Comparison of ENCODE assay signal across 8 cellular contexts in genomic region chr17:81537343-81537855, GRCh38. TPM values are rescaled to one million over a fixed set of nuclear protein-coding genes. Genes with fewer than 3 reads are reported as not detected.
DNase-seq lines count a peak whose midpoint lies in the region; ATAC-seq and TF ChIP-seq lines count a peak whose summit lies in the region.

No MANE protein-coding gene starts in this region.

- peaks cover 7% of the 10 kb centered on the region for H3K4me1 Mint-ChIP-seq in Calu3 (ENCODE audit: low read depth, unreplicated experiment)
- H3K4me1 Mint-ChIP-seq in HFFc6 (ENCODE audit: low read depth): no peaks in the 10 kb centered on the region
- H3K4me1 Mint-ChIP-seq in T-helper 17 cell: peaks cover 5% of the 10 kb centered on the region
- H3K4me1 Mint-ChIP-seq in progenitor cell of endocrine pancreas (ENCODE audit: low read depth): no peaks in the 10 kb centered on the region

- DNase-seq in Calu3: peak; percentile 67
- DNase-seq in HFFc6: no peak
- no peak for DNase-seq in T-helper 17 cell
- DNase-seq in erythroblast (lab: John Stamatoyannopoulos, UW): peak; percentile 28 to 50
- DNase-seq in progenitor cell of endocrine pancreas (ENCODE audit: low spot score, unreplicated experiment): peak; percentile 52

- peak; percentile 62 for TF ChIP-seq CTCF in Calu3 (IDR thresholded peaks at IDR 0.05; ENCODE audit: unreplicated experiment)
- TF ChIP-seq CTCF in HFFc6 (IDR thresholded peaks at IDR 0.05): peak; percentile 75
- peak; percentile 78 for TF ChIP-seq CTCF in progenitor cell of endocrine pancreas (IDR thresholded peaks at IDR 0.05; ENCODE audit: unreplicated experiment)

- BruUV-seq in Calu3 (replicated peaks; lab: Mats Ljungman, UMichigan): no TSS peak

- H3K27me3 Mint-ChIP-seq in Calu3 (ENCODE audit: unreplicated experiment) (peaks cover 13% of the 10 kb centered on the region), HFFc6 (ENCODE audit: insufficient read depth) (peaks cover 10% of the 10 kb centered on the region), T-helper 17 cell (peaks cover 6% of the 10 kb centered on the region), progenitor cell of endocrine pancreas (peaks cover 9% of the 10 kb centered on the region)

- H3K4me3 Mint-ChIP-seq in Calu3 (ENCODE audit: low read depth, unreplicated experiment): peak overlapping the region; percentile 21
- H3K4me3 Mint-ChIP-seq in HFFc6: no peak overlapping the region
- H3K4me3 Mint-ChIP-seq in T-helper 17 cell: no peak overlapping the region
- no peak overlapping the region for H3K4me3 Mint-ChIP-seq in progenitor cell of endocrine pancreas (ENCODE audit: low read depth)

- H3K27ac Mint-ChIP-seq in Calu3 (ENCODE audit: unreplicated experiment): peak overlapping the region; percentile 63
- no peak overlapping the region for H3K27ac Mint-ChIP-seq in HFFc6
- no peak overlapping the region for H3K27ac Mint-ChIP-seq in T-helper 17 cell
- no peak overlapping the region for H3K27ac Mint-ChIP-seq in progenitor cell of endocrine pancreas

- H3K9me3 Mint-ChIP-seq in Calu3 (ENCODE audit: low read depth, unreplicated experiment) (no peaks in the 10 kb centered on the region), HFFc6 (no peaks in the 10 kb centered on the region), progenitor cell of endocrine pancreas (ENCODE audit: low read depth) (no peaks in the 10 kb centered on the region)

- H3K9me3 ChIP-seq in T-helper 17 cell (ENCODE audit: control insufficient read depth, low read length, poor library complexity, severe bottlenecking): no peaks in the 10 kb centered on the region

- ATAC-seq in T-helper 17 cell (peak; percentile 67), HG03432 (IDR thresholded peaks at IDR 0.05; ENCODE audit: unreplicated experiment) (no peak), GM18520 (IDR thresholded peaks at IDR 0.05; ENCODE audit: unreplicated experiment) (no peak), HG03442 (IDR thresholded peaks at IDR 0.05; ENCODE audit: unreplicated experiment) (no peak)

- H3K36me3 Mint-ChIP-seq in Calu3 (ENCODE audit: insufficient read depth, unreplicated experiment) (peaks cover 17% of the 10 kb centered on the region), HFFc6 (ENCODE audit: low read depth) (no peaks in the 10 kb centered on the region), T-helper 17 cell (ENCODE audit: low read depth) (peaks cover 2% of the 10 kb centered on the region), progenitor cell of endocrine pancreas (ENCODE audit: insufficient read depth) (no peaks in the 10 kb centered on the region)

- intact Hi-C loops in Calu3 (cut with micrococcal nuclease; ENCODE audit: unreplicated experiment): no loop called here

- no peak for TF ChIP-seq POLR2A in erythroblast (IDR thresholded peaks at IDR 0.05; ENCODE audit: low read length)

- CTCF ChIA-PET in Calu3 (lab: Charles Lee): interaction anchor here (1.1 kb wide), 1 partner anchor 284 kb away, joined by 3 read pairs; no protein-coding TSS in a partner anchor

RNA-seq across cellular contexts. Expression of gene FSCN2, which starts 9.2 kb away (rescaled TPM):
- 5.5 and 7.0 TPM in 2 replicates for total RNA-seq in Calu3 (2022)
- total RNA-seq in HFFc6 (2021; fragmentation: NEBNext Ultra II Directional; extraction: Animal tissue kit (Norgen Biotek cat#: 25700)): 1 to 10 TPM in 3 of 6 experiments, under 1 TPM in 3; 0.71 to 1.4 (median 0.99) TPM
- under 1 TPM; 0.65 to 0.72 TPM for total RNA-seq in T-helper 17 cell
- 4.8 and 5.3 TPM in 2 replicates for total RNA-seq in progenitor cell of endocrine pancreas

RNA-seq across cellular contexts. Expression of gene FAAP100, which starts 14.8 kb away (rescaled TPM):
- total RNA-seq in Calu3 (2022): 39.4 and 39.7 TPM in 2 replicates
- total RNA-seq in HFFc6 (2021; fragmentation: NEBNext Ultra II Directional; extraction: Animal tissue kit (Norgen Biotek cat#: 25700)): 10 to 100 TPM; 21.9 to 27.7 (median 23.9) TPM
- total RNA-seq in T-helper 17 cell: 10 to 100 TPM; 25.2 to 30.6 TPM
- 46.5 and 47.7 TPM in 2 replicates for total RNA-seq in progenitor cell of endocrine pancreas

RNA-seq across cellular contexts. Expression of gene ACTG1, which starts 24.8 kb away (rescaled TPM):
- total RNA-seq in Calu3 (2022) (2,184 and 2,327 TPM in 2 replicates), T-helper 17 cell (1,000 to 10,000 TPM; 1,202 to 1,502 TPM), progenitor cell of endocrine pancreas (3,227 and 3,279 TPM in 2 replicates)
- over 10,000 TPM in 3 of 6 experiments, 1,000 to 10,000 TPM in 3; 7,891 to 11,135 (median 9,908) TPM for total RNA-seq in HFFc6 (2021; fragmentation: NEBNext Ultra II Directional; extraction: Animal tissue kit (Norgen Biotek cat#: 25700))

Comparison
In these comparisons a context has a peak if more than half of its experiments do, and no peak if none do; other contexts are left out.
1. DNase-seq: peak in Calu3 (single experiment), erythroblast (2 of 2) and progenitor cell of endocrine pancreas (single experiment); none in HFFc6 (single experiment) and T-helper 17 cell (0 of 3).
2. Peak in every context shown above with its lines, with median percentiles within 50 percentile points of each other: CTCF ChIP-seq.